13 cellular contexts compared by ENCODE assay signal in genomic region chr7:92584953-92585352, GRCh38. TPM values are rescaled to one million over a fixed set of nuclear protein-coding genes. Genes with fewer than 3 reads are reported as not detected.
DNase-seq lines count a peak whose midpoint lies in the region; ATAC-seq and TF ChIP-seq lines count a peak whose summit lies in the region.
"Had no signal": no experiment of that assay in that cellular context is flagged by ENCODE, and none has a peak within 500 bp of the region (broad histone marks: within the 10 kb centered on the region; RNA-seq: fewer than 3 reads in every experiment).

No MANE protein-coding gene starts in this region.

- H3K27me3 ChIP-seq in A673 (replicated peaks; ENCODE audit: insufficient read depth, low read depth, low read length, poor library complexity), result no peaks in the 10 kb centered on the region
- H3K27me3 ChIP-seq in DND-41 (ENCODE audit: insufficient read depth, low read length, poor library complexity), result no peaks in the 10 kb centered on the region
- no peaks in the 10 kb centered on the region for H3K27me3 ChIP-seq in stomach
- no peaks in the 10 kb centered on the region for H3K27me3 ChIP-seq in smooth muscle cell (ENCODE audit: low read depth)
- H3K27me3 ChIP-seq in sigmoid colon, result no peaks in the 10 kb centered on the region
- H3K27me3 ChIP-seq: ascending aorta had no signal

- H3K79me2 ChIP-seq in DND-41 (ENCODE audit: insufficient read depth, low read length), result peaks cover 100% of the 10 kb centered on the region
- H3K79me2 ChIP-seq in smooth muscle cell (ENCODE audit: low read depth), result peaks cover 99% of the 10 kb centered on the region

- CTCF ChIA-PET in A673 (lab: Charles Lee), result no interaction called here

- peak; percentile 20 for DNase-seq in A673 (ENCODE audit: low spot score)
- DNase-seq in DND-41, result peak; percentile 37
- DNase-seq in OCI-M1 (lab: John Stamatoyannopoulos, UW), result peak; percentile 99
- DNase-seq in effector memory CD8-positive, alpha-beta T cell, result no peak
- DNase-seq in stomach, result no peak
- DNase-seq in smooth muscle cell (lab: John Stamatoyannopoulos, UW; ENCODE audit: unreplicated experiment), result no peak
- DNase-seq in stimulated activated CD4-positive, alpha-beta T cell treated with anti-CD3 and anti-CD28 coated beads, Interleukin-4, amount 100 ng/mL, for 4 hours, result no peak
- no peak for DNase-seq in sigmoid colon
- DNase-seq: DMS79, NCI-H446 treated with DMSO at 0.1 percent for 48 hours, WERI-Rb-1 had no signal

- TF ChIP-seq POLR2A in stomach (IDR thresholded peaks at IDR 0.05) (no peak), sigmoid colon (IDR thresholded peaks at IDR 0.05) (no peak)

- peaks cover 16% of the 10 kb centered on the region for H3K4me1 ChIP-seq in A673 (ENCODE audit: insufficient read depth, low read length, poor library complexity, severe bottlenecking)
- peaks cover 53% of the 10 kb centered on the region for H3K4me1 ChIP-seq in DND-41 (ENCODE audit: insufficient read depth, low read length)
- H3K4me1 ChIP-seq in stomach, result peaks cover 30 to 62% (median 47%) of the 10 kb centered on the region in 4 donors
- peaks cover 6% of the 10 kb centered on the region for H3K4me1 ChIP-seq in smooth muscle cell (ENCODE audit: low read depth)
- H3K4me1 ChIP-seq in sigmoid colon, result peaks cover 0 to 50% (median 35%) of the 10 kb centered on the region in 4 donors

- H3K4me1 Mint-ChIP-seq in effector memory CD8-positive, alpha-beta T cell (ENCODE audit: low read depth in 2 of 2), result peaks cover 36 to 49% of the 10 kb centered on the region in 2 donors

- ATAC-seq in DND-41 (ENCODE audit: insufficient read depth, low read depth), result peak; percentile 37
- ATAC-seq in effector memory CD8-positive, alpha-beta T cell (replicated peaks), result peak; percentile 27
- ATAC-seq: sciatic nerve had no signal

- no peak for TF ChIP-seq CTCF in A673 (conservative IDR thresholded peaks at IDR 0.05; ENCODE audit: low read depth, low read length)
- TF ChIP-seq CTCF in DND-41 (IDR thresholded peaks at IDR 0.05; ENCODE audit: borderline replicate concordance, extremely low read depth, low read length, poor library complexity, severe bottlenecking), result no peak
- TF ChIP-seq CTCF in stomach (IDR thresholded peaks at IDR 0.05), result no peak
- TF ChIP-seq CTCF in smooth muscle cell (IDR thresholded peaks at IDR 0.05; ENCODE audit: borderline replicate concordance, insufficient read depth, poor library complexity, severe bottlenecking), result no peak
- no peak for TF ChIP-seq CTCF in sigmoid colon (IDR thresholded peaks at IDR 0.05)

- H2AFZ ChIP-seq in DND-41 (ENCODE audit: low read depth, low read length) (no peak overlapping the region), smooth muscle cell (ENCODE audit: low read depth) (no peak overlapping the region)

- H3K27ac ChIP-seq in A673 (ENCODE audit: low read depth, low read length, poor library complexity, severe bottlenecking) (no peak overlapping the region), DND-41 (ENCODE audit: low read length) (peak overlapping the region; percentile 49), stomach (no peak overlapping the region), smooth muscle cell (ENCODE audit: low read depth) (no peak overlapping the region), sigmoid colon (peak overlapping the region in 1 of 4 donors; percentile 21)
- H3K27ac ChIP-seq: ascending aorta, WERI-Rb-1 had no signal

- H3F3A ChIP-seq in smooth muscle cell (ENCODE audit: low read depth), result no peaks in the 10 kb centered on the region

- peaks cover 29% of the 10 kb centered on the region for H3K36me3 Mint-ChIP-seq in effector memory CD8-positive, alpha-beta T cell (ENCODE audit: insufficient read depth)

- H3K27ac Mint-ChIP-seq in effector memory CD8-positive, alpha-beta T cell, result peak overlapping the region; percentile 63 to 84

- no peak overlapping the region for H3K9ac ChIP-seq in DND-41 (ENCODE audit: low read depth, low read length)
- H3K9ac ChIP-seq in smooth muscle cell (ENCODE audit: low read depth), result no peak overlapping the region

- H3K9me3 Mint-ChIP-seq in effector memory CD8-positive, alpha-beta T cell, result no peaks in the 10 kb centered on the region

- H3K36me3 ChIP-seq in A673 (ENCODE audit: insufficient read depth, low read length, poor library complexity, severe bottlenecking), result peaks cover 7% of the 10 kb centered on the region
- peaks cover 46% of the 10 kb centered on the region for H3K36me3 ChIP-seq in DND-41 (ENCODE audit: insufficient read depth, low read length)
- H3K36me3 ChIP-seq in stomach, result peaks cover 4 to 19% (median 14%) of the 10 kb centered on the region in 4 donors
- H3K36me3 ChIP-seq in smooth muscle cell (ENCODE audit: low read depth), result peaks cover 6% of the 10 kb centered on the region
- H3K36me3 ChIP-seq in sigmoid colon, result peaks cover 0 to 14% (median 2%) of the 10 kb centered on the region in 4 donors

- no TSS peak for BruUV-seq in A673 (replicated peaks; lab: Mats Ljungman, UMichigan)

- peak overlapping the region; percentile 88; the same call in 1 of the 2 replicates for H3K4me2 ChIP-seq in DND-41 (ENCODE audit: insufficient read depth, low read length)
- no peak overlapping the region for H3K4me2 ChIP-seq in smooth muscle cell

- H3K27me3 Mint-ChIP-seq in effector memory CD8-positive, alpha-beta T cell, result no peaks in the 10 kb centered on the region

- peak overlapping the region in 1 of 2 donors; percentile 33 for H3K4me3 Mint-ChIP-seq in effector memory CD8-positive, alpha-beta T cell

- H4K20me1 ChIP-seq in DND-41 (ENCODE audit: insufficient read depth, low read length) (peaks cover 86% of the 10 kb centered on the region), smooth muscle cell (ENCODE audit: low read depth) (peaks cover 89% of the 10 kb centered on the region)

- intact Hi-C loops in A673 (cut with micrococcal nuclease; ENCODE audit: unreplicated experiment) (no loop called here), stomach (cut with DNase I; ENCODE audit: low total_unique reads) (no loop called here), sigmoid colon (cut with DNase I) (no loop called here)

- TF ChIP-seq EP300 in stomach (IDR thresholded peaks at IDR 0.05) (no peak), sigmoid colon (IDR thresholded peaks at IDR 0.05) (no peak)

- POLR2A ChIA-PET in A673 (lab: Charles Lee; ENCODE audit: low non-redundant PET), result no interaction called here

- H3K9me3 ChIP-seq in A673 (ENCODE audit: low read depth, low read length, poor library complexity, severe bottlenecking), result no peaks in the 10 kb centered on the region
- no peaks in the 10 kb centered on the region for H3K9me3 ChIP-seq in DND-41 (ENCODE audit: insufficient read depth, low read length, severe bottlenecking)
- no peaks in the 10 kb centered on the region for H3K9me3 ChIP-seq in stomach
- H3K9me3 ChIP-seq in smooth muscle cell (replicated peaks; ENCODE audit: low read depth), result no peaks in the 10 kb centered on the region
- H3K9me3 ChIP-seq in sigmoid colon, result no peaks in the 10 kb centered on the region

- H3K4me3 ChIP-seq in A673 (ENCODE audit: low read depth, low read length, poor library complexity, severe bottlenecking) (no peak overlapping the region), DND-41 (ENCODE audit: low read depth in 1 of 2, low read length in 2 of 2) (no peak overlapping the region), stomach (no peak overlapping the region), smooth muscle cell (no peak overlapping the region), sigmoid colon (no peak overlapping the region)
- H3K4me3 ChIP-seq: ascending aorta had no signal

RNA-seq across cellular contexts. Expression of gene FAM133B, which starts 5.2 kb away (rescaled TPM):
- 32.7 and 39.7 TPM in 2 replicates for total RNA-seq in A673 (2021)
- total RNA-seq in stomach, result 10 to 100 TPM; 10.5 to 48.3 (median 29.7) TPM
- polyA plus RNA-seq in stomach, result 10 to 100 TPM; 13.4 to 53.8 (median 17.0) TPM
- total RNA-seq in smooth muscle cell, result 24.2 and 36.0 TPM in 2 replicates
- polyA plus RNA-seq in smooth muscle cell, result 17.2 and 25.1 TPM in 2 replicates
- total RNA-seq in sigmoid colon, result 10 to 100 TPM; 23.8 to 28.3 (median 25.7) TPM
- polyA plus RNA-seq in sigmoid colon, result 10 to 100 TPM; 10.9 to 13.4 (median 12.0) TPM

RNA-seq across cellular contexts. Expression of gene RBM48, which starts 56.4 kb away (rescaled TPM):
- 12.1 and 14.4 TPM in 2 replicates for total RNA-seq in A673 (2021)
- 10 to 100 TPM in 2 of 5 donors, 1 to 10 TPM in 3; 3.2 to 14.0 (median 8.5) TPM for total RNA-seq in stomach
- polyA plus RNA-seq in stomach, result 1 to 10 TPM; 5.4 to 6.9 (median 6.3) TPM
- total RNA-seq in smooth muscle cell, result 9.1 and 12.4 TPM in 2 replicates
- 7.5 and 8.6 TPM in 2 replicates for polyA plus RNA-seq in smooth muscle cell
- total RNA-seq in sigmoid colon, result 10 to 100 TPM in 3 of 4 donors, 1 to 10 TPM in 1; 6.7 to 20.4 (median 14.5) TPM
- polyA plus RNA-seq in sigmoid colon, result 1 to 10 TPM; 6.0 to 7.5 (median 6.9) TPM

RNA-seq across cellular contexts. Expression of gene PEX1, which starts 56.6 kb away (rescaled TPM):
- total RNA-seq in A673 (2021) (9.0 and 15.9 TPM in 2 replicates), stomach (10 to 100 TPM in 3 of 5 donors, 1 to 10 TPM in 2; 2.0 to 50.3 (median 15.5) TPM), smooth muscle cell (10.8 and 11.7 TPM in 2 replicates), sigmoid colon (10 to 100 TPM; 19.0 to 29.0 (median 24.4) TPM)
- polyA plus RNA-seq in stomach (10 to 100 TPM in 1 of 3 donors, 1 to 10 TPM in 2; 4.7 to 16.2 (median 8.1) TPM), smooth muscle cell (4.4 and 6.0 TPM in 2 replicates), sigmoid colon (10 to 100 TPM in 1 of 3 donors, 1 to 10 TPM in 2; 7.4 to 11.1 (median 9.0) TPM)

Comparison
In these comparisons a context has a peak if more than half of its experiments do, and no peak if none do; other contexts are left out.
1. DNase-seq: peak in A673 (single experiment), DND-41 (single experiment) and OCI-M1 (single experiment); none in effector memory CD8-positive, alpha-beta T cell (0 of 3), stomach (single experiment), smooth muscle cell (single experiment), stimulated activated CD4-positive, alpha-beta T cell treated with anti-CD3 and anti-CD28 coated beads, Interleukin-4, amount 100 ng/mL, for 4 hours (0 of 2) and sigmoid colon (single experiment).